Comparison of ENCODE assay signal across 21 cellular contexts in the genomic region with DNA sequence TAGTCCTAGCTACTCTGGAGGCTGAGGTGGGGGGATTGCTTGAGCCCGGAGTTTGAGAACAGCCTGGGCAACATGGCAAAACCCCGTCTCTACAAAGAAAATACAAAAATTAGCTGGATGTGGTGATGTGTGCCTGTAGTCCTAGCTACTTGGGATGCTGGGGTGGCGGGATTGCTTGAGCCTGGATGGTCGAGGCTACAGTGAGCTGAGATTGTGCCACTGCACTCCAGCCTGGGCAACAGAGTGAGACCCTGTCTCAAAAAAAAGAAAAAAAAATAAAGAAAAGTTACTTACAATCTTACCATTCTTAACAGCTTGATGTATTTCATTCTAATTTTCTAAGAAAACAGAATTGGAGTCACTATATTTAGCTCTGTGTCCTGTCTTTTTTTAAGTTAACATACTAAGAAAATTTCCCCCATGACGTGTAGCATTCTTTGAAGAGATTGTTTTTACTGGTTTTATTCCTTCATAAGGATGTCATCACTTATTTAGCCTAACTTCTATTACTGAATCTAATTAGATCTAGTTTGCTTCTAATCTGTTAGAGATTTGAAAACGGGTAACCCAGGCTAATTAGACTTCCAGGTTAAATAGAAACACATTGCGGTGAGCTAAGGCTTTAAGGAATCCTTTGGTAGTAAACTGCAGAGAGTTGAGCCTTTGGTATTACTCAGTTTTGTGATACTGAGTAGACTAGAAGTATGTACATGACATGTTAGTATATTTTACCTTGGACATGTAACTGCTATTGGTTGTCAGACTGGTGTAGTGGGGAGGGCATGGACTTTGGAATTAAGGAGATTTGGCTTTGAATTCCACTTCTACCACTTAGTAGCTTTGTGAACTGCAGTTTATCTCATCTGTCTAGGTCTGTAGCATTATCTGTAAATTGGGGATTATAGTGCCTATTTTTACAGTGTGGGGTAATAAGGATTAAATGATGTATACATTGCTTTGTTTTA. TPM values are rescaled to one million over a fixed set of nuclear protein-coding genes. Genes with fewer than 3 reads are reported as not detected.
DNase-seq lines count a peak whose midpoint lies in the region; ATAC-seq, FAIRE-seq and TF ChIP-seq lines count a peak whose summit lies in the region.
"Had no signal": no experiment of that assay in that cellular context is flagged by ENCODE, and none has a peak within 500 bp of the region (broad histone marks: within the 10 kb centered on the region; RNA-seq: fewer than 3 reads in every experiment).

No MANE protein-coding gene starts in this region.

- CTCF ChIA-PET in HEK293 (lab: Yijun Ruan, JAX) = interaction anchor here (0.6 to 0.7 kb wide), 2 partner anchors 17 to 118 kb away, joined by 3 read pairs; no protein-coding TSS in a partner anchor

- peaks cover under 1% of the 10 kb centered on the region for H3K9me3 Mint-ChIP-seq in memory B cell
- H3K9me3 Mint-ChIP-seq: activated naive CD8-positive, alpha-beta T cell treated with anti-CD3 and anti-CD28 coated beads, Interleukin-2, amount 50 U/mL, for 24 hours; activated T-cell treated with anti-CD3 and anti-CD28 coated beads, Interleukin-2, amount 50 U/mL, for 4 hours; T-cell had no signal

- H3K4me3 Mint-ChIP-seq in memory B cell = no peak overlapping the region
- H3K4me3 Mint-ChIP-seq: activated naive CD8-positive, alpha-beta T cell treated with anti-CD3 and anti-CD28 coated beads, Interleukin-2, amount 50 U/mL, for 24 hours; activated T-cell treated with anti-CD3 and anti-CD28 coated beads, Interleukin-2, amount 50 U/mL, for 4 hours; endodermal cell; T-cell had no signal

- peak overlapping the region; percentile 30 for H3K27ac Mint-ChIP-seq in memory B cell
- H3K27ac Mint-ChIP-seq: activated naive CD8-positive, alpha-beta T cell treated with anti-CD3 and anti-CD28 coated beads, Interleukin-2, amount 50 U/mL, for 24 hours; endodermal cell; T-cell had no signal

- H3K27me3 Mint-ChIP-seq in memory B cell = no peaks in the 10 kb centered on the region
- H3K27me3 Mint-ChIP-seq: activated naive CD8-positive, alpha-beta T cell treated with anti-CD3 and anti-CD28 coated beads, Interleukin-2, amount 50 U/mL, for 24 hours; T-cell had no signal

- FAIRE-seq in D721Med (lab: Jason Lieb, UNC) = peak; percentile 96
- FAIRE-seq: H1 had no signal

- TF ChIP-seq CTCF in D721Med (IDR thresholded peaks at IDR 0.05; ENCODE audit: insufficient read depth, missing control alignments) = no peak
- no peak for TF ChIP-seq CTCF in HEK293 (tag by site-specific recombination; IDR thresholded peaks at IDR 0.05)
- no peak for TF ChIP-seq CTCF in GM20000 (IDR thresholded peaks at IDR 0.05; ENCODE audit: extremely low read depth, missing control alignments)

- no peaks in the 10 kb centered on the region for H3K4me1 Mint-ChIP-seq in memory B cell

- H3K27ac ChIP-seq in HEK293 (ENCODE audit: extremely low read depth, low read depth, low read length) = no peak overlapping the region
- H3K27ac ChIP-seq: HL-60, suprapubic skin had no signal

- POLR2A ChIA-PET in HEK293 (lab: Yijun Ruan, JAX) = no interaction called here

- H3K9me3 ChIP-seq in HEK293 (ENCODE audit: control insufficient read depth, insufficient read depth, low read depth, low read length) = no peaks in the 10 kb centered on the region
- H3K9me3 ChIP-seq: BE2C, suprapubic skin had no signal

- peaks cover 25% of the 10 kb centered on the region for H3K36me3 Mint-ChIP-seq in memory B cell

- H3K4me1 ChIP-seq in HEK293 (ENCODE audit: control insufficient read depth, insufficient read depth, low read length) = peaks cover 2% of the 10 kb centered on the region; the same call in 1 of the 2 replicates
- H3K4me1 ChIP-seq: BE2C, suprapubic skin had no signal

- H3K36me3 ChIP-seq in HEK293 (ENCODE audit: control insufficient read depth in 2 of 2, insufficient read depth in 1 of 2, low read length in 2 of 2) = peaks cover 52 to 76% of the 10 kb centered on the region in 2 experiments

- DNase-seq in D721Med (ENCODE audit: insufficient read length, low spot score) = no peak
- peak; percentile 49 for DNase-seq in dedifferentiated amniotic fluid mesenchymal stem cell (ENCODE audit: extremely low spot score)
- DNase-seq in memory B cell (ENCODE audit: low spot score in 2 of 2) = no peak
- no peak for DNase-seq in GM20000 (ENCODE audit: low spot score)
- no peak for DNase-seq in NCI-H2081 (lab: John Stamatoyannopoulos, UW)
- no peak for DNase-seq in H4 (ENCODE audit: low spot score)
- DNase-seq: activated CD4-positive, alpha-beta T cell treated with anti-CD3 and anti-CD28 coated beads, Interleukin-2, amount 50 U/mL, for 4 hours; activated naive CD8-positive, alpha-beta T cell treated with anti-CD3 and anti-CD28 coated beads, Interleukin-2, amount 50 U/mL, for 24 hours; activated T-cell treated with anti-CD3 and anti-CD28 coated beads, Interleukin-2, amount 50 U/mL, for 4 hours; BE2C; endodermal cell; kidney glomerular epithelial cell; midbrain; NCI-H187 treated with DMSO at 0.1 percent for 48 hours; T-cell had no signal

- no peak overlapping the region for H3K4me3 ChIP-seq in HEK293 (ENCODE audit: low read depth, low read length)
- H3K4me3 ChIP-seq: suprapubic skin had no signal

- no peak for ATAC-seq in memory B cell (ENCODE audit: low read depth)
- ATAC-seq in GM19328 (IDR thresholded peaks at IDR 0.05; ENCODE audit: unreplicated experiment) = no peak
- ATAC-seq: activated naive CD8-positive, alpha-beta T cell treated with anti-CD3 and anti-CD28 coated beads, Interleukin-2, amount 50 U/mL, for 24 hours; activated T-cell treated with anti-CD3 and anti-CD28 coated beads, Interleukin-2, amount 50 U/mL, for 4 hours; Right ventricle myocardium inferior; T-cell had no signal

TF ChIP-seq in HEK293, 187 proteins besides CTCF, POLR2A, EP300 and RAD21:
- TF ChIP-seq ZNF121 (tag by site-specific recombination; IDR thresholded peaks at IDR 0.05) = peak; percentile 64; the same call in 1 of the 2 replicates
- TF ChIP-seq KLF8 (tag by site-specific recombination; IDR thresholded peaks at IDR 0.05) = no peak

RNA-seq across cellular contexts. Expression of a gene that starts 24.0 kb away (rescaled TPM):
- 190 and 227 TPM in 2 replicates for total RNA-seq in H4 (2014; rRNA removed; shearing (Covaris generic))

RNA-seq across cellular contexts. Expression of a gene that starts 49.5 kb away (rescaled TPM):
- 35.6 and 68.6 TPM in 2 replicates for total RNA-seq in H4 (2014; rRNA removed; shearing (Covaris generic))
